9 cellular contexts compared by ENCODE assay signal in the genomic region with DNA sequence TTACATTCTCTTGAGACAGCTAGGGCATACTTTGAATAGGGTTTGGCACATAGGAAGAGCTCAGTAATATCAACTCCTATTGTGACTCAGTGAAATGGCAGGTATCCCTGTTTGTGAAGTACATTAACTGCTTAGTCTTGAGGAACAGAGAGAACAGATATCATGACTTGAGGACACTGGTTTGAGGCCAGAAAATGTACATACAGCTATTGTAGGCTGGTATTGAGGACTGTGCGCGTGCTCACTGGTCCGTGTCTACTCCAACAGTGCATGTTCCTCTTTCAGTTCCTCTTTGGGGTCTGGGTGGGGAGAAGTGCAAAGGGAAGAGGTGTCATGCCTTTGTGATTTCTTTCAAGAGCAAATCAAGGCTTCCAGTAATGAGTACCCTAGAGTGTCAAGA. TPM values are rescaled to one million over a fixed set of nuclear protein-coding genes. Genes with fewer than 3 reads are reported as not detected.
DNase-seq lines count a peak whose midpoint lies in the region; ATAC-seq and TF ChIP-seq lines count a peak whose summit lies in the region.
"Had no signal": no experiment of that assay in that cellular context is flagged by ENCODE, and none has a peak within 500 bp of the region (broad histone marks: within the 10 kb centered on the region; RNA-seq: fewer than 3 reads in every experiment).

No MANE protein-coding gene starts in this region.

- no peaks in the 10 kb centered on the region for H3K9me3 Mint-ChIP-seq in T-helper 2 cell treated with Interferon-gamma antibody and Interleukin-4, amounts not matched to agents 5 μg/mL and 100 μg/mL, for 36 hours

- no peaks in the 10 kb centered on the region for H3K27me3 Mint-ChIP-seq in T-helper 2 cell treated with Interferon-gamma antibody and Interleukin-4, amounts not matched to agents 5 μg/mL and 100 μg/mL, for 36 hours (ENCODE audit: low read depth)

- no peaks in the 10 kb centered on the region for H3K27me3 ChIP-seq in stomach

- no peak for TF ChIP-seq POLR2A in stomach (IDR thresholded peaks at IDR 0.05)

- H3K36me3 ChIP-seq in stomach, result no peaks in the 10 kb centered on the region
- H3K36me3 ChIP-seq: thoracic aorta had no signal

- peak; percentile 90 for ATAC-seq in GM21447 (IDR thresholded peaks at IDR 0.05; ENCODE audit: unreplicated experiment)
- peak; percentile 56 for ATAC-seq in HG03575 (IDR thresholded peaks at IDR 0.05; ENCODE audit: extremely low read depth, insufficient number of reproducible peaks, low FRiP score, unreplicated experiment)

- peak overlapping the region in 1 of 5 donors; percentile 51 for H3K27ac ChIP-seq in stomach
- H3K27ac ChIP-seq: thoracic aorta had no signal

- no peak overlapping the region for H3K4me3 Mint-ChIP-seq in T-helper 2 cell treated with Interferon-gamma antibody and Interleukin-4, amounts not matched to agents 5 μg/mL and 100 μg/mL, for 36 hours

- H3K27ac Mint-ChIP-seq in T-helper 2 cell treated with Interferon-gamma antibody and Interleukin-4, amounts not matched to agents 5 μg/mL and 100 μg/mL, for 36 hours, result no peak overlapping the region

- no peaks in the 10 kb centered on the region for H3K4me1 Mint-ChIP-seq in T-helper 2 cell treated with Interferon-gamma antibody and Interleukin-4, amounts not matched to agents 5 μg/mL and 100 μg/mL, for 36 hours (ENCODE audit: low read depth)

- TF ChIP-seq EP300 in stomach (IDR thresholded peaks at IDR 0.05), result no peak

- 88 to 90% (median 89%) methylated on average over 3 of the region's 3 CpGs for WGBS in stomach, 5 donors

- peaks cover 0 to 12% (median 9%) of the 10 kb centered on the region in 4 donors for H3K9me3 ChIP-seq in stomach

- intact Hi-C loops in stomach (cut with DNase I; ENCODE audit: low total_unique reads), result no loop called here

- TF ChIP-seq CTCF in stomach (IDR thresholded peaks at IDR 0.05), result no peak

- no peaks in the 10 kb centered on the region for H3K36me3 Mint-ChIP-seq in T-helper 2 cell treated with Interferon-gamma antibody and Interleukin-4, amounts not matched to agents 5 μg/mL and 100 μg/mL, for 36 hours (ENCODE audit: low read depth)

- H3K4me1 ChIP-seq in stomach, result no peaks in the 10 kb centered on the region

- DNase-seq in EL (peak; percentile 11), globus pallidus (ENCODE audit: low spot score) (peak; percentile 72), stomach (no peak), DMS153 (lab: John Stamatoyannopoulos, UW) (no peak), T1000 (lab: John Stamatoyannopoulos, UW) (no peak)
- no peak for DNase-seq in T-helper 2 cell treated with Interferon-gamma antibody and Interleukin-4, amounts not matched to agents 5 μg/mL and 100 μg/mL, for 36 hours (ENCODE audit: low spot score)

- H3K4me3 ChIP-seq in stomach, result no peak overlapping the region
- H3K4me3 ChIP-seq: thoracic aorta had no signal

RNA-seq across cellular contexts. Expression of a gene that starts 34.6 kb away (rescaled TPM):
- 10 to 100 TPM; 12.1 to 38.2 (median 19.4) TPM for total RNA-seq in stomach
- 10 to 100 TPM in 2 of 3 donors, 1 to 10 TPM in 1; 4.9 to 12.2 (median 11.5) TPM for polyA plus RNA-seq in stomach

Comparison
In these comparisons a context has a peak if more than half of its experiments do, and no peak if none do; other contexts are left out.
1. DNase-seq: peak in EL (single experiment) and globus pallidus (single experiment); none in stomach (single experiment), DMS153 (single experiment), T-helper 2 cell treated with Interferon-gamma antibody and Interleukin-4, amounts not matched to agents 5 μg/mL and 100 μg/mL, for 36 hours (single experiment) and T1000 (single experiment).